Comparison of ENCODE assay signal across 9 cellular contexts in genomic region chr10:77898323-77899079, GRCh38. TPM values are rescaled to one million over a fixed set of nuclear protein-coding genes. Genes with fewer than 3 reads are reported as not detected.
A peak's percentile ranks its signal among the peaks of the same experiment; 100 is the strongest.
DNase-seq lines count a peak whose midpoint lies in the region; ATAC-seq, FAIRE-seq and TF ChIP-seq lines count a peak whose summit lies in the region.
"Had no signal": no experiment of that assay in that cellular context is flagged by ENCODE, and none has a peak within 500 bp of the region (broad histone marks: within the 10 kb centered on the region; RNA-seq: fewer than 3 reads in every experiment).

No MANE protein-coding gene starts in this region.

- peaks cover 15% of the 10 kb centered on the region for H4K20me1 ChIP-seq in K562 (replicated peaks; ENCODE audit: control insufficient read depth, insufficient read depth, low read length)

- 77% methylated on average over 19 of the region's 19 CpGs for WGBS in K562 (ENCODE audit: insufficient coverage, low coverage, missing lambda C conversion rate)

- TF ChIP-seq CTCF in D721Med (IDR thresholded peaks at IDR 0.05; ENCODE audit: insufficient read depth, missing control alignments) (no peak), K562 (IDR thresholded peaks at IDR 0.05 in 2 of 3, conservative IDR thresholded peaks at IDR 0.05 in 1 of 3; ENCODE audit: insufficient read depth in 2 of 3, low read depth in 1 of 3, low read length in 3 of 3) (no peak)

- no peaks in the 10 kb centered on the region for H3K27me3 ChIP-seq in K562 (ENCODE audit: control insufficient read depth in 2 of 2, insufficient read depth in 2 of 2, low read length in 2 of 2)

- H3K4me1 ChIP-seq in K562 (replicated peaks in 1 of 2; ENCODE audit: control insufficient read depth in 2 of 2, insufficient read depth in 2 of 2, low read length in 2 of 2), result peaks cover 21 to 39% of the 10 kb centered on the region in 2 experiments

- no peak overlapping the region for H3K27ac ChIP-seq in K562 (ENCODE audit: extremely low read depth, low read depth, low read length)

- CTCF ChIA-PET in K562 (lab: Yijun Ruan, JAX; ENCODE audit: low intra/inter-chr PET ratio), result no interaction called here

- no peak for TF ChIP-seq RAD21 in K562 (CRISPR knock-in tag; conservative IDR thresholded peaks at IDR 0.05 in 1 of 2, IDR thresholded peaks at IDR 0.05 in 1 of 2)

- TF ChIP-seq EP300 in K562 (IDR thresholded peaks at IDR 0.05; ENCODE audit: low read length), result no peak

- no peak for FAIRE-seq in D721Med (lab: Jason Lieb, UNC)
- FAIRE-seq in K562 (lab: Jason Lieb, UNC), result no peak

- intact Hi-C loops in K562 (cut with micrococcal nuclease), result no loop called here

- H3K9me3 ChIP-seq in K562 (replicated peaks; ENCODE audit: control insufficient read depth, insufficient read depth, low read depth, low read length), result no peaks in the 10 kb centered on the region

- DNase-seq in D721Med (ENCODE audit: insufficient read length, low spot score), result peak; percentile 33
- peak; percentile 81 for DNase-seq in NCI-H1105 (lab: John Stamatoyannopoulos, UW)
- no peak for DNase-seq in K562 (ENCODE audit: extremely low read depth in 1 of 4, low spot score in 3 of 4)
- DNase-seq in mucosa of gallbladder (ENCODE audit: low spot score), result peak; percentile 85
- DNase-seq in inferior parietal cortex (ENCODE audit: extremely low spot score), result no peak
- DNase-seq in T-helper 2 cell, result no peak
- DNase-seq: SW 1271 had no signal

- no peak overlapping the region for H3K4me2 ChIP-seq in K562 (ENCODE audit: insufficient read depth, low read length)

- peaks cover 3% of the 10 kb centered on the region for H3K9me1 ChIP-seq in K562 (ENCODE audit: control insufficient read depth, insufficient read depth, low read length)

- H2AFZ ChIP-seq in K562 (ENCODE audit: low read depth, low read length), result no peak overlapping the region

- peaks cover 30% of the 10 kb centered on the region for H3K79me2 ChIP-seq in K562 (ENCODE audit: control insufficient read depth, insufficient read depth, low read length)

- POLR2A ChIA-PET in K562 (lab: Yijun Ruan, JAX), result interaction anchor here (0.6 to 2.5 kb wide), 5 partner anchors 8 to 189 kb away, joined by 3 to 18 read pairs (median 4); no protein-coding TSS in a partner anchor

- peaks cover 5% of the 10 kb centered on the region; the same call in 1 of the 3 replicates for H3K36me3 ChIP-seq in K562 (ENCODE audit: control insufficient read depth, insufficient read depth, low read length)

- in situ Hi-C loops in K562 (cut with MboI), result no loop called here

- peak overlapping the region in 1 of 2 experiments; percentile 86; a peak in 2 of 4 replicates for H3K9ac ChIP-seq in K562 (ENCODE audit: insufficient read depth in 1 of 2, low read depth in 2 of 2, low read length in 2 of 2)

- no peak overlapping the region for H3K4me3 ChIP-seq in K562

- ATAC-seq in K562, result peak; percentile 14; the same call in 1 of the 3 replicates
- no peak for ATAC-seq in HG03196 (IDR thresholded peaks at IDR 0.05; ENCODE audit: unreplicated experiment)
- ATAC-seq in HG03159 (IDR thresholded peaks at IDR 0.05; ENCODE audit: unreplicated experiment), result no peak

- BruUV-seq in K562 (replicated peaks; lab: Mats Ljungman, UMichigan), result no TSS peak

- no peak for TF ChIP-seq POLR2A in K562 (conservative IDR thresholded peaks at IDR 0.05)

TF ChIP-seq in K562, 482 proteins besides CTCF, POLR2A, EP300 and RAD21 (continues in another document):
- no peak for TF ChIP-seq ZNF140 (CRISPR knock-in tag; IDR thresholded peaks at IDR 0.05)
- TF ChIP-seq LCOR (CRISPR knock-in tag; IDR thresholded peaks at IDR 0.05), result no peak
- TF ChIP-seq MEF2A (IDR thresholded peaks at IDR 0.05; ENCODE audit: control insufficient read depth, low read depth, low read length), result no peak
- TF ChIP-seq ZNF785 (CRISPR knock-in tag; IDR thresholded peaks at IDR 0.05), result no peak
- TF ChIP-seq ZNF354B (CRISPR knock-in tag; IDR thresholded peaks at IDR 0.05), result no peak
- TF ChIP-seq TFAP4 (CRISPR knock-in tag; IDR thresholded peaks at IDR 0.05; ENCODE audit: borderline replicate concordance), result no peak
- TF ChIP-seq HNRNPL (IDR thresholded peaks at IDR 0.05; ENCODE audit: low read depth, low read length), result no peak
- TF ChIP-seq, protein P1, sequence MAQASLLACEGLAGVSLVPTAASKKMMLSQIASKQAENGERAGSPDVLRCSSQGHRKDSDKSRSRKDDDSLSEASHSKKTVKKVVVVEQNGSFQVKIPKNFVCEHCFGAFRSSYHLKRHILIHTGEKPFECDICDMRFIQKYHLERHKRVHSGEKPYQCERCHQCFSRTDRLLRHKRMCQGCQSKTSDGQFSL (CRISPR knock-in tag; IDR thresholded peaks at IDR 0.05), result no peak
- TF ChIP-seq, protein P1 (tag; IDR thresholded peaks at IDR 0.05), result no peak
- TF ChIP-seq ZBTB43 (CRISPR knock-in tag; IDR thresholded peaks at IDR 0.05), result no peak
- no peak for TF ChIP-seq RBM15 (IDR thresholded peaks at IDR 0.05; ENCODE audit: insufficient read depth, low read length)
- no peak for TF ChIP-seq KLF13 (tag; IDR thresholded peaks at IDR 0.05; ENCODE audit: borderline replicate concordance, low read depth)
- TF ChIP-seq SIN3A (IDR thresholded peaks at IDR 0.05; ENCODE audit: borderline replicate concordance in 2 of 2, control insufficient read depth in 1 of 2, low read depth in 2 of 2, low read length in 2 of 2), result no peak
- no peak for TF ChIP-seq MECOM (CRISPR knock-in tag; IDR thresholded peaks at IDR 0.05)
- no peak for TF ChIP-seq CCAR2 (IDR thresholded peaks at IDR 0.05; ENCODE audit: low read depth, low read length)
- no peak for TF ChIP-seq ZEB2 (IDR thresholded peaks at IDR 0.05)
- no peak for TF ChIP-seq EGR1 (conservative IDR thresholded peaks at IDR 0.05)
- no peak for TF ChIP-seq SFPQ (IDR thresholded peaks at IDR 0.05; ENCODE audit: low read depth, low read length)
- no peak for TF ChIP-seq SMAD2 (IDR thresholded peaks at IDR 0.05; ENCODE audit: low read depth, low read length)
- no peak for TF ChIP-seq RNF2 (IDR thresholded peaks at IDR 0.05)

RNA-seq across cellular contexts. Expression of gene DLG5, which starts 28.1 kb away (rescaled TPM):
- 91.9 and 204 TPM in 2 replicates for total RNA-seq in K562 (2011; cell fraction: chromatin; rRNA removed; ENCODE audit: low replicate concordance)
- total RNA-seq in K562 (2011; cell fraction: nucleolus; rRNA removed), result 90.6 and 92.5 TPM in 2 replicates
- 67.2 and 68.6 TPM in 2 replicates for total RNA-seq in K562 (2011; cell fraction: nucleoplasm; rRNA removed)
- 10.1 and 13.6 TPM in 2 replicates for total RNA-seq in K562 (2014; rRNA removed)
- total RNA-seq in K562 (2014; rRNA removed; fragmentation: Illumina TruSeq; extraction: Trizol), result 9.2 and 9.6 TPM in 2 replicates
- 11.0 and 11.2 TPM in 2 replicates for total RNA-seq in K562 (2015; rRNA removed; fragmentation: Illumina TruSeq; extraction: Trizol)
- 24.0 and 26.8 TPM in 2 replicates for total RNA-seq in K562 (2021)
- 8.8 and 11.9 TPM in 2 replicates for polyA plus RNA-seq in K562 (2011; rRNA removed)
- polyA plus RNA-seq in K562 (2011; cell fraction: cytosol; rRNA removed), result 8.1 and 10.6 TPM in 2 replicates
- polyA plus RNA-seq in K562 (2011; cell fraction: nucleus; rRNA removed), result 72.9 and 124 TPM in 2 replicates
- polyA plus RNA-seq in K562 (2012), result 16.0 and 23.5 TPM in 2 replicates
- polyA plus RNA-seq in K562 (2014; fragmentation: Illumina TruSeq; extraction: Trizol), result 17.9 and 18.8 TPM in 2 replicates
- 1 to 10 TPM; 1.4 to 1.5 TPM for polyA plus RNA-seq in K562 (2014; fragmentation: Nextera tagmentation; extraction: Ambion mirVana)
- 17.2 and 17.3 TPM in 2 replicates for polyA plus RNA-seq in K562 (2014; rRNA removed)
- 11.9 and 15.3 TPM in 2 replicates for polyA minus RNA-seq in K562 (2011; rRNA and poly(A)+ RNA removed)
- 7.3 and 10.1 TPM in 2 replicates for polyA minus RNA-seq in K562 (2011; cell fraction: cytosol; rRNA and poly(A)+ RNA removed)
- polyA minus RNA-seq in K562 (2011; cell fraction: nucleus; rRNA and poly(A)+ RNA removed), result 27.9 and 33.8 TPM in 2 replicates
- total RNA-seq in mucosa of gallbladder, result 52.6 TPM

Comparison
In these comparisons a context has a peak if more than half of its experiments do, and no peak if none do; other contexts are left out.
1. DNase-seq: peak in D721Med (single experiment), NCI-H1105 (single experiment) and mucosa of gallbladder (single experiment); none in K562 (0 of 4), inferior parietal cortex (single experiment) and T-helper 2 cell (0 of 5).